ENCODE assay signal across 15 cellular contexts in the genomic region with DNA sequence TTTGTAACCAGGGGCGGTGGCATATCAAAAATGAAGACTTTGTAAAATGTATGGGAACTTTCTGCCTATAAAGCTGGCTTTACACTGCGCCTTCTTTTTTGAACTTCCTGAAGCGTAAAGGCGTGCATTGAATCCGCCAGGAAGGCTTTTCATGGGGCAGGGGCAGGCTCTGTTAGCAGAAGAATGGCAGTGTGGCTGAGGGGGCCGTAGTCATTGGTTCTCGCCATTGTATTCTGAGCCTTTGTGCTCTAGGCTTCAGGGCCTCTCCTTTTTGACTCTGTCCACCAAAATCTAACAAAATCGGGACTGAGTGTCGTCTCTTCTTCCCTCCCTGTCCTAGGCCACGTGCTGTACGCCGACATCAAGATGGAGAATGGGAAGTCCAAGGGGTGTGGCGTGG.
A peak's percentile ranks its signal among the peaks of the same experiment; 100 is the strongest.
DNase-seq lines count a peak whose midpoint lies in the region; ATAC-seq and TF ChIP-seq lines count a peak whose summit lies in the region.
"Had no signal": no experiment of that assay in that cellular context is flagged by ENCODE, and none has a peak within 500 bp of the region (broad histone marks: within the 10 kb centered on the region; RNA-seq: fewer than 3 reads in every experiment).

No MANE protein-coding gene starts in this region.

- ATAC-seq in HG03342 (IDR thresholded peaks at IDR 0.05; ENCODE audit: unreplicated experiment) (no peak), GM18520 (IDR thresholded peaks at IDR 0.05; ENCODE audit: unreplicated experiment) (no peak), HG03457 (IDR thresholded peaks at IDR 0.05; ENCODE audit: unreplicated experiment) (no peak)
- ATAC-seq: PC-3 had no signal

- H3K9me3 ChIP-seq in OCI-LY3 (ENCODE audit: insufficient read depth, low read length) (no peaks in the 10 kb centered on the region), neutrophil (no peaks in the 10 kb centered on the region)
- H3K9me3 ChIP-seq: right atrium auricular region had no signal

- peaks cover 49% of the 10 kb centered on the region for H3K79me2 ChIP-seq in OCI-LY3 (ENCODE audit: low read length)

- peak overlapping the region; percentile 77 for H3K4me2 ChIP-seq in OCI-LY3 (ENCODE audit: low read length)
- H3K4me2 ChIP-seq: KMS-11 had no signal

- H4K20me1 ChIP-seq in OCI-LY3 (ENCODE audit: insufficient read depth, low read length) = no peaks in the 10 kb centered on the region

- peaks cover 24% of the 10 kb centered on the region for H3K4me1 Mint-ChIP-seq in T-helper 1 cell treated with Interleukin-12 subunit alpha and Interleukin-12 subunit beta and Interleukin-4 antibody, amounts not matched to agents 30 μg/mL and 1 μg/mL, for 36 hours (ENCODE audit: low read depth)
- H3K4me1 Mint-ChIP-seq in dendritic cell treated with granulocyte-macrophage colony-stimulating factor and Interleukin-4, amounts not matched to agents 40 ng/mL and 50 ng/mL, for 4 days (ENCODE audit: low read depth) = peaks cover 86% of the 10 kb centered on the region

- H3K4me3 ChIP-seq in OCI-LY3 (ENCODE audit: low read length) (peak overlapping the region; percentile 29; the same call in 1 of the 2 replicates), neutrophil (ENCODE audit: low read depth in 1 of 2, low read length in 1 of 2) (peak overlapping the region; percentile 30 to 51)
- H3K4me3 ChIP-seq: GM23248, right atrium auricular region had no signal

- H3K27ac ChIP-seq in OCI-LY3 (ENCODE audit: low read length) = peak overlapping the region; percentile 95
- peak overlapping the region; percentile 98 for H3K27ac ChIP-seq in neutrophil
- H3K27ac ChIP-seq: 22Rv1, GM23248, KMS-11, right atrium auricular region had no signal

- no peaks in the 10 kb centered on the region for H3K9me3 Mint-ChIP-seq in T-helper 1 cell treated with Interleukin-12 subunit alpha and Interleukin-12 subunit beta and Interleukin-4 antibody, amounts not matched to agents 30 μg/mL and 1 μg/mL, for 36 hours
- H3K9me3 Mint-ChIP-seq in dendritic cell treated with granulocyte-macrophage colony-stimulating factor and Interleukin-4, amounts not matched to agents 40 ng/mL and 50 ng/mL, for 4 days = no peaks in the 10 kb centered on the region

- H3K36me3 Mint-ChIP-seq in T-helper 1 cell treated with Interleukin-12 subunit alpha and Interleukin-12 subunit beta and Interleukin-4 antibody, amounts not matched to agents 30 μg/mL and 1 μg/mL, for 36 hours (ENCODE audit: low read depth) = peaks cover 29% of the 10 kb centered on the region
- H3K36me3 Mint-ChIP-seq in dendritic cell treated with granulocyte-macrophage colony-stimulating factor and Interleukin-4, amounts not matched to agents 40 ng/mL and 50 ng/mL, for 4 days (ENCODE audit: low read depth) = peaks cover 98% of the 10 kb centered on the region

- H3K4me1 ChIP-seq in OCI-LY3 (ENCODE audit: low read length) = peaks cover 45% of the 10 kb centered on the region
- H3K4me1 ChIP-seq in neutrophil (ENCODE audit: control insufficient read depth in 1 of 2, insufficient read depth in 1 of 2, low read depth in 1 of 2, low read length in 1 of 2) = peaks cover 97% of the 10 kb centered on the region in 2 experiments

- no peak overlapping the region for H3K4me3 Mint-ChIP-seq in T-helper 1 cell treated with Interleukin-12 subunit alpha and Interleukin-12 subunit beta and Interleukin-4 antibody, amounts not matched to agents 30 μg/mL and 1 μg/mL, for 36 hours
- no peak overlapping the region for H3K4me3 Mint-ChIP-seq in dendritic cell treated with granulocyte-macrophage colony-stimulating factor and Interleukin-4, amounts not matched to agents 40 ng/mL and 50 ng/mL, for 4 days

- no peak for DNase-seq in T-helper 1 cell
- DNase-seq: activated effector memory CD4-positive, alpha-beta T cell treated with anti-CD3 and anti-CD28 coated beads, Interleukin-2, amount 50 U/mL, for 16 hours; GM23248; NCI-H446 treated with DMSO at 0.1 percent for 48 hours; PC-3 had no signal

- no peak for TF ChIP-seq CTCF in OCI-LY3 (IDR thresholded peaks at IDR 0.05; ENCODE audit: low read depth, low read length)
- no peak for TF ChIP-seq CTCF in neutrophil (IDR thresholded peaks at IDR 0.05)

- H3K27me3 ChIP-seq in OCI-LY3 (ENCODE audit: low read depth, low read length) (no peaks in the 10 kb centered on the region), neutrophil (no peaks in the 10 kb centered on the region)
- H3K27me3 ChIP-seq: right atrium auricular region had no signal

- intact Hi-C loops in dendritic cell treated with granulocyte-macrophage colony-stimulating factor and Interleukin-4, amounts not matched to agents 40 ng/mL and 50 ng/mL, for 4 days (cut with micrococcal nuclease) = no loop called here

- no peak overlapping the region for H2AFZ ChIP-seq in OCI-LY3 (ENCODE audit: low read depth, low read length)
- H2AFZ ChIP-seq: GM23248 had no signal

- H3K27me3 Mint-ChIP-seq in T-helper 1 cell treated with Interleukin-12 subunit alpha and Interleukin-12 subunit beta and Interleukin-4 antibody, amounts not matched to agents 30 μg/mL and 1 μg/mL, for 36 hours (ENCODE audit: low read depth) = no peaks in the 10 kb centered on the region
- H3K27me3 Mint-ChIP-seq in dendritic cell treated with granulocyte-macrophage colony-stimulating factor and Interleukin-4, amounts not matched to agents 40 ng/mL and 50 ng/mL, for 4 days = no peaks in the 10 kb centered on the region

- peaks cover 62% of the 10 kb centered on the region for H3K36me3 ChIP-seq in OCI-LY3 (replicated peaks; ENCODE audit: low read depth, low read length)
- peaks cover 68% of the 10 kb centered on the region for H3K36me3 ChIP-seq in neutrophil

- H3K27ac Mint-ChIP-seq in T-helper 1 cell treated with Interleukin-12 subunit alpha and Interleukin-12 subunit beta and Interleukin-4 antibody, amounts not matched to agents 30 μg/mL and 1 μg/mL, for 36 hours = peak overlapping the region; percentile 80
- peak overlapping the region; percentile 87 for H3K27ac Mint-ChIP-seq in dendritic cell treated with granulocyte-macrophage colony-stimulating factor and Interleukin-4, amounts not matched to agents 40 ng/mL and 50 ng/mL, for 4 days

- H3K9ac ChIP-seq in OCI-LY3 (ENCODE audit: low read length) = peak overlapping the region; percentile 72; the same call in 1 of the 2 replicates
- H3K9ac ChIP-seq: GM23248, KMS-11 had no signal
